Comparison of ENCODE assay signal across 9 cellular contexts in genomic region chrX:13029341-13029740, GRCh38. TPM values are rescaled to one million over a fixed set of nuclear protein-coding genes. Genes with fewer than 3 reads are reported as not detected.
DNase-seq lines count a peak whose midpoint lies in the region; ATAC-seq and TF ChIP-seq lines count a peak whose summit lies in the region.
"Had no signal": no experiment of that assay in that cellular context is flagged by ENCODE, and none has a peak within 500 bp of the region (broad histone marks: within the 10 kb centered on the region; RNA-seq: fewer than 3 reads in every experiment).

No MANE protein-coding gene starts in this region.

- H3K9me3 ChIP-seq in right lobe of liver (no peaks in the 10 kb centered on the region), upper lobe of left lung (no peaks in the 10 kb centered on the region)

- H3K9me3 Mint-ChIP-seq in activated naive CD4-positive, alpha-beta T cell treated with anti-CD3 and anti-CD28 coated beads for 36 hours: no peaks in the 10 kb centered on the region
- H3K9me3 Mint-ChIP-seq in brain: no peaks in the 10 kb centered on the region

- peaks cover 70% of the 10 kb centered on the region for H3K4me1 Mint-ChIP-seq in activated naive CD4-positive, alpha-beta T cell treated with anti-CD3 and anti-CD28 coated beads for 36 hours (ENCODE audit: low read depth)
- peaks cover 53% of the 10 kb centered on the region for H3K4me1 Mint-ChIP-seq in brain

- WGBS in right lobe of liver (ENCODE audit: insufficient coverage, low coverage, low lambda C conversion rate, missing lambda C conversion rate): 14% methylated on average over 4 of the region's 5 CpGs
- 2 to 10% methylated on average over 5 of the region's 5 CpGs for WGBS in upper lobe of left lung, 2 donors

- H3K36me3 Mint-ChIP-seq in activated naive CD4-positive, alpha-beta T cell treated with anti-CD3 and anti-CD28 coated beads for 36 hours (ENCODE audit: low read depth): no peaks in the 10 kb centered on the region
- H3K36me3 Mint-ChIP-seq in brain: no peaks in the 10 kb centered on the region

- TF ChIP-seq POLR2A in right lobe of liver (IDR thresholded peaks at IDR 0.05) (no peak), upper lobe of left lung (IDR thresholded peaks at IDR 0.05) (no peak)

- DNase-seq in activated naive CD4-positive, alpha-beta T cell treated with anti-CD3 and anti-CD28 coated beads for 36 hours: peak; percentile 28
- DNase-seq in activated naive CD4-positive, alpha-beta T cell treated with Interleukin-2 at 50 U/mL for 16 hours: no peak
- DNase-seq in right lobe of liver (peak; percentile 54 to 59 (median 56)), upper lobe of left lung (peak in 1 of 2 donors; percentile 63), NCI-H524 treated with DMSO at 0.1 percent for 48 hours (lab: John Stamatoyannopoulos, UW) (no peak)
- DNase-seq: NCI-H2029 treated with DMSO at 0.1 percent for 48 hours had no signal

- H3K36me3 ChIP-seq in right lobe of liver: no peaks in the 10 kb centered on the region
- H3K36me3 ChIP-seq in upper lobe of left lung: no peaks in the 10 kb centered on the region

- peak overlapping the region; percentile 77 for H3K27ac Mint-ChIP-seq in activated naive CD4-positive, alpha-beta T cell treated with anti-CD3 and anti-CD28 coated beads for 36 hours
- peak overlapping the region in 4 of 5 experiments; percentile 54 to 94 (median 94) for H3K27ac Mint-ChIP-seq in brain

- no peak for TF ChIP-seq CTCF in brain (conservative IDR thresholded peaks at IDR 0.05)
- TF ChIP-seq CTCF in right lobe of liver (IDR thresholded peaks at IDR 0.05): no peak
- TF ChIP-seq CTCF in upper lobe of left lung (IDR thresholded peaks at IDR 0.05): no peak

- H3K4me3 Mint-ChIP-seq in activated naive CD4-positive, alpha-beta T cell treated with anti-CD3 and anti-CD28 coated beads for 36 hours: peak overlapping the region; percentile 51
- peak overlapping the region in 3 of 5 experiments; percentile 23 to 65 (median 44) for H3K4me3 Mint-ChIP-seq in brain

- H3K4me1 ChIP-seq in right lobe of liver: peaks cover 0 to 6% (median 0%) of the 10 kb centered on the region in 4 donors
- H3K4me1 ChIP-seq in upper lobe of left lung: peaks cover 5 to 22% (median 16%) of the 10 kb centered on the region in 4 donors

- TF ChIP-seq EP300 in upper lobe of left lung (IDR thresholded peaks at IDR 0.05): no peak

- H3K27me3 ChIP-seq in right lobe of liver (no peaks in the 10 kb centered on the region), upper lobe of left lung (no peaks in the 10 kb centered on the region)

- ATAC-seq in right lobe of liver (peak; percentile 64 to 71 (median 68)), upper lobe of left lung (ENCODE audit: low FRiP score in 2 of 2) (no peak), GM21737 (IDR thresholded peaks at IDR 0.05; ENCODE audit: unreplicated experiment) (no peak), GM19463 (IDR thresholded peaks at IDR 0.05; ENCODE audit: unreplicated experiment) (no peak)

- CTCF ChIA-PET in activated naive CD4-positive, alpha-beta T cell treated with anti-CD3 and anti-CD28 coated beads for 36 hours (lab: Charles Lee): interaction anchor here (0.5 kb wide), 1 partner anchor 70 kb away, joined by 3 read pairs; no protein-coding TSS in a partner anchor

- no peaks in the 10 kb centered on the region for H3K27me3 Mint-ChIP-seq in activated naive CD4-positive, alpha-beta T cell treated with anti-CD3 and anti-CD28 coated beads for 36 hours (ENCODE audit: low read depth)
- H3K27me3 Mint-ChIP-seq in brain: no peaks in the 10 kb centered on the region

- intact Hi-C loops in activated naive CD4-positive, alpha-beta T cell treated with anti-CD3 and anti-CD28 coated beads for 36 hours (cut with micrococcal nuclease): no loop called here
- intact Hi-C loops in right lobe of liver (cut with DNase I): no loop called here

- no peak overlapping the region for H3K4me3 ChIP-seq in right lobe of liver
- no peak overlapping the region for H3K4me3 ChIP-seq in upper lobe of left lung

- H3K27ac ChIP-seq in right lobe of liver: no peak overlapping the region
- H3K27ac ChIP-seq in upper lobe of left lung: peak overlapping the region; percentile 56 to 69 (median 65)

RNA-seq across cellular contexts. Expression of gene FAM9C, which starts 15.1 kb away (rescaled TPM):
- not detected for total RNA-seq in activated naive CD4-positive, alpha-beta T cell treated with anti-CD3 and anti-CD28 coated beads for 36 hours
- polyA plus RNA-seq in brain (ENCODE audit: insufficient read depth, low read depth, low replicate concordance): not detected
- total RNA-seq in right lobe of liver (not detected), upper lobe of left lung (under 1 TPM in 1 of 6 donors, not detected in 5; 0.20 TPM)

RNA-seq across cellular contexts. Expression of gene TMSB4X, which starts 54.4 kb away (rescaled TPM):
- total RNA-seq in activated naive CD4-positive, alpha-beta T cell treated with anti-CD3 and anti-CD28 coated beads for 36 hours: 1,000 to 10,000 TPM; 5,535 to 5,691 TPM
- polyA plus RNA-seq in brain (ENCODE audit: insufficient read depth, low read depth, low replicate concordance): 3,699 TPM
- 1,000 to 10,000 TPM in 1 of 6 experiments, 100 to 1,000 TPM in 5; 348 to 1,121 (median 708) TPM for total RNA-seq in right lobe of liver
- total RNA-seq in upper lobe of left lung: 1,000 to 10,000 TPM; 2,646 to 6,090 (median 4,792) TPM

Comparison
In these comparisons a context has a peak if more than half of its experiments do, and no peak if none do; other contexts are left out.
1. DNase-seq: peak in activated naive CD4-positive, alpha-beta T cell treated with anti-CD3 and anti-CD28 coated beads for 36 hours (single experiment) and right lobe of liver (3 of 3); none in activated naive CD4-positive, alpha-beta T cell treated with Interleukin-2 at 50 U/mL for 16 hours (single experiment) and NCI-H524 treated with DMSO at 0.1 percent for 48 hours (single experiment).
2. ATAC-seq: peak in right lobe of liver (4 of 4); none in upper lobe of left lung (0 of 2), GM21737 (single experiment) and GM19463 (single experiment).
3. H3K27ac ChIP-seq: peak in upper lobe of left lung (4 of 4); none in right lobe of liver (0 of 3).